Comparison of ENCODE assay signal across 1 cellular context in genomic region chr2:159497857-159498256, GRCh38.
TF ChIP-seq lines count a peak whose summit lies in the region.

No MANE protein-coding gene starts in this region.

TF ChIP-seq in WTC11, 78 proteins besides CTCF, POLR2A, EP300 and RAD21 (continued from another document):
- no peak for TF ChIP-seq ZNF532 (CRISPR knock-in tag; IDR thresholded peaks at IDR 0.05; ENCODE audit: borderline replicate concordance)
